ENCODE assay signal across 9 cellular contexts in the genomic region with DNA sequence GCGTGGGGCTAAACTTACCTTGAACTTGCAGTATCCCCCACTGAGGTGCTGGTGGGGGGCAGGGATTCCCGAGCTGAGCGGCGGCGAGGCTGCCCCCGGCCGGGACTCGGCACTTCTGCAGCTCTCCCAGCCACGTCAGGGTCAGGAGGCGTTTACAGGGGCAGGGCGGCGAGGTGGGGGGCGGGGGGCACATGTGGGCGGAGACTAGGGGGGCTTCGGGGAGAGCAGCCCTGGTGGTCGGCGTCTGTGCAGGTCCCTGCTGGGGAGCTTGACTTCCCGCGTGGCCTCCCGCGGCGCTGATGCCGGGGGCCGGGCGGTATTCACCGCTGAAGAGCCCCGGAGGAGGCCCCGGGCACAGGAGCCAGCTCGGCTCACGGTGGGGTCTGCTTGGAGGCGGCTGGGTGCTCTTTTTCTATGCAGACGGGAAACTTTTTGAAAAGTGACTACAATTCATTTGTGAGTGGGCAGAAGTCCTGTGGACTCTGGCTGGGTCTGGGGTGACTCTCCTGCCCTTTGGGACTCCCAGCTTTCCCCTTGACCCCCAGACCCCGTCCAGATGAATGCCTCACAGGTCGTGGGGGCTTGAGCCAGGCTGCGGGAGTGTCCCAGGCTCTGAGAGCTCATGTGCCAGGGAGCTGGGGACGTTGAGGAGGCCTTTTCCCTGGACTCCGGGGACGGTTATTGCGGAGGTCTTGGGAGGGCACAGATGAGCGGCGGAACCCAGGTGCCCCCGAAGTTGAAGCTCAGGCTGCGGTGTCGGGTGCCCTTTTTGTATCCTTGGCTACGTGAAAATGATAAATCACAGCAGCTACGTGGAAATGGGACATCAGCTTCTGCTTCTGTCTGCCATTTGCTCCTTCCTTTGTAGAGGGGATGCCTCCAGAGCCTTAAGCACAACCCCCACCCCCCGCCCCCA.
DNase-seq lines count a peak whose midpoint lies in the region; ATAC-seq, FAIRE-seq and TF ChIP-seq lines count a peak whose summit lies in the region.
"Had no signal": no experiment of that assay in that cellular context is flagged by ENCODE, and none has a peak within 500 bp of the region (broad histone marks: within the 10 kb centered on the region; RNA-seq: fewer than 3 reads in every experiment).

No MANE protein-coding gene starts in this region.

- H3K9ac ChIP-seq in ES-I3 (ENCODE audit: low read depth, low read length) (peak overlapping the region; percentile 47; the same call in 1 of the 2 replicates), iPS-15b (ENCODE audit: low read depth, low read length) (no peak overlapping the region), skeletal muscle tissue (ENCODE audit: low read depth in 1 of 3, low read length in 3 of 3) (peak overlapping the region; percentile 96 to 98 (median 97)), GM23248 (no peak overlapping the region)

- no peaks in the 10 kb centered on the region for H3F3A ChIP-seq in GM23248 (ENCODE audit: insufficient read depth)

- in situ Hi-C loops in Panc1 (cut with HindIII; ENCODE audit: low pct_unique_long_range_greater_than_20kb, low sequenced_read_pairs) = no loop called here
- in situ Hi-C loops in GM23248 (cut with MboI) = no loop called here

- BruUV-seq in Panc1 (replicated peaks; lab: Mats Ljungman, UMichigan) = no TSS peak

- H2AFZ ChIP-seq in GM23248 = no peak overlapping the region

- POLR2A ChIA-PET in Panc1 (lab: Charles Lee) = interaction anchor here (0.6 kb wide), 1 partner anchor 30 kb away, joined by 10 read pairs; no protein-coding TSS in a partner anchor

- FAIRE-seq in D721Med (lab: Jason Lieb, UNC) = no peak

- CTCF ChIA-PET in Panc1 (lab: Charles Lee) = interaction anchor here (0.6 to 1.4 kb wide), 3 partner anchors 25 to 58 kb away, joined by 4 to 18 read pairs (median 6); no protein-coding TSS in a partner anchor

- intact Hi-C loops in Panc1 (cut with micrococcal nuclease; ENCODE audit: unreplicated experiment) = no loop called here

- no peaks in the 10 kb centered on the region for H3K27me3 ChIP-seq in Panc1 (ENCODE audit: control insufficient read depth, insufficient read depth, low read length)
- peaks cover 7% of the 10 kb centered on the region for H3K27me3 ChIP-seq in iPS-15b (ENCODE audit: control insufficient read depth, insufficient read depth, low read length)
- H3K27me3 ChIP-seq in skeletal muscle tissue (ENCODE audit: control insufficient read depth in 3 of 3, insufficient read depth in 3 of 3, low read length in 3 of 3) = peaks cover 3 to 33% (median 4%) of the 10 kb centered on the region in 3 donors
- H3K27me3 ChIP-seq in GM23248 (replicated peaks; ENCODE audit: insufficient read depth) = peaks cover 53% of the 10 kb centered on the region

- peak overlapping the region; percentile 90 for H3K27ac ChIP-seq in Panc1 (ENCODE audit: low read length)
- peak overlapping the region; percentile 99 for H3K27ac ChIP-seq in skeletal muscle tissue (ENCODE audit: low read depth, low read length)
- no peak overlapping the region for H3K27ac ChIP-seq in GM23248

- H3K4me3 ChIP-seq in Panc1 (ENCODE audit: low read depth in 2 of 2, low read length in 2 of 2) (peak overlapping the region; percentile 65 to 68), iPS-15b (ENCODE audit: low read depth, low read length) (peak overlapping the region; percentile 32), skeletal muscle tissue (ENCODE audit: low read length in 3 of 3) (peak overlapping the region; percentile 85 to 93 (median 90)), GM23248 (no peak overlapping the region)

- H3K4me1 ChIP-seq in ES-I3 (ENCODE audit: insufficient read depth, low read length) (peaks cover 4% of the 10 kb centered on the region; the same call in 1 of the 2 replicates), Panc1 (ENCODE audit: control insufficient read depth, insufficient read depth, low read length) (peaks cover 62% of the 10 kb centered on the region), iPS-15b (ENCODE audit: control insufficient read depth, insufficient read depth, low read length) (peaks cover 2% of the 10 kb centered on the region), skeletal muscle tissue (ENCODE audit: control insufficient read depth in 3 of 3, insufficient read depth in 3 of 3, low read length in 3 of 3) (peaks cover 19 to 66% (median 41%) of the 10 kb centered on the region in 3 donors), GM23248 (ENCODE audit: insufficient read depth) (no peaks in the 10 kb centered on the region)

- no peaks in the 10 kb centered on the region for H3K79me2 ChIP-seq in GM23248 (ENCODE audit: insufficient read depth)

- H3K36me3 ChIP-seq in ES-I3 (ENCODE audit: insufficient read depth, low read length) (no peaks in the 10 kb centered on the region), Panc1 (ENCODE audit: control insufficient read depth, insufficient read depth, low read length) (no peaks in the 10 kb centered on the region), iPS-15b (ENCODE audit: control insufficient read depth, insufficient read depth, low read length) (no peaks in the 10 kb centered on the region), skeletal muscle tissue (ENCODE audit: control insufficient read depth in 3 of 3, insufficient read depth in 3 of 3, low read length in 3 of 3) (peaks cover 15 to 52% (median 28%) of the 10 kb centered on the region in 3 donors), GM23248 (ENCODE audit: low read depth) (no peaks in the 10 kb centered on the region)

- no peaks in the 10 kb centered on the region for H3K9me2 ChIP-seq in GM23248 (ENCODE audit: insufficient read depth)

- H3K9me3 ChIP-seq in ES-I3 (ENCODE audit: control insufficient read depth, insufficient read depth, low read length) (no peaks in the 10 kb centered on the region), Panc1 (ENCODE audit: control insufficient read depth, insufficient read depth, low read depth, low read length) (no peaks in the 10 kb centered on the region), iPS-15b (ENCODE audit: control insufficient read depth, insufficient read depth, low read length) (no peaks in the 10 kb centered on the region), skeletal muscle tissue (ENCODE audit: control insufficient read depth in 3 of 3, low read length in 3 of 3) (no peaks in the 10 kb centered on the region), GM23248 (ENCODE audit: low read depth) (no peaks in the 10 kb centered on the region)

- no peak for DNase-seq in Panc1 (ENCODE audit: low read depth, low spot score)
- no peak for DNase-seq in D721Med (ENCODE audit: insufficient read length, low spot score)
- no peak for DNase-seq in GM23248
- DNase-seq: cortex of kidney, NCI-H226 had no signal

- WGBS in GM23248 (ENCODE audit: low coverage in 1 of 2, low lambda C conversion rate in 2 of 2, missing lambda C conversion rate in 2 of 2), 2 experiments = 12 to 15% methylated on average over 30 to 46 of the region's 47 CpGs

- ATAC-seq in Panc1 (peak; percentile 39; the same call in 1 of the 2 replicates), HG02885 (IDR thresholded peaks at IDR 0.05; ENCODE audit: poor library complexity, unreplicated experiment) (no peak)

- no peaks in the 10 kb centered on the region for H4K20me1 ChIP-seq in GM23248 (ENCODE audit: insufficient read depth)

- no peak for TF ChIP-seq CTCF in Panc1 (IDR thresholded peaks at IDR 0.05)
- TF ChIP-seq CTCF in D721Med (IDR thresholded peaks at IDR 0.05; ENCODE audit: insufficient read depth, missing control alignments) = no peak

- H3K4me2 ChIP-seq in GM23248 (ENCODE audit: unreplicated experiment) = no peak overlapping the region

Comparison
In these comparisons a context has a peak if more than half of its experiments do, and no peak if none do; other contexts are left out.
1. H3K9ac ChIP-seq: peak in ES-I3 (single experiment) and skeletal muscle tissue (3 of 3); none in iPS-15b (single experiment) and GM23248 (single experiment).